ENCODE assay signal across 24 cellular contexts in genomic region chr3:86594838-86595237, GRCh38.
"Had no signal": no experiment of that assay in that cellular context is flagged by ENCODE, and none has a peak within 500 bp of the region (broad histone marks: within the 10 kb centered on the region; RNA-seq: fewer than 3 reads in every experiment).

No MANE protein-coding gene starts in this region.

- H3K79me2 ChIP-seq: parathyroid adenoma had no signal

- H3K4me3 Mint-ChIP-seq: effector memory CD8-positive, alpha-beta T cell; natural killer cell; stimulated activated effector memory CD8-positive, alpha-beta T cell treated with anti-CD3 and anti-CD28 coated beads, Interleukin-12 subunit alpha, Interleukin-12 subunit beta, amount 100 ng/mL, for 72 hours had no signal

- H3K27me3 ChIP-seq: esophagus squamous epithelium, heart right ventricle, right atrium auricular region, stomach, thyroid gland, vagina had no signal

- H3K27me3 Mint-ChIP-seq: effector memory CD8-positive, alpha-beta T cell; progenitor cell of endocrine pancreas had no signal

- H3K27ac ChIP-seq: esophagus squamous epithelium, heart right ventricle, lower lobe of right lung, parathyroid adenoma, right atrium auricular region, stomach, thyroid gland, vagina had no signal

- DNase-seq: cortex of kidney; effector memory CD8-positive, alpha-beta T cell; erythroblast; esophagus squamous epithelium; foreskin melanocyte; glutamatergic neuron; heart right ventricle; hippocampal formation; left cardiac atrium; left ventricle myocardium superior; lower lobe of right lung; natural killer cell; stimulated activated CD4-positive, alpha-beta T cell treated with anti-CD3 and anti-CD28 coated beads, Interleukin-2, amount 100 ng/mL, for 24 hours; stimulated activated CD4-positive, alpha-beta T cell treated with anti-CD3 and anti-CD28 coated beads, Interleukin-4, amount 100 ng/mL, for 24 hours; stimulated activated naive CD4-positive, alpha-beta T cell treated with Interleukin-2 at 50 U/mL for 16 hours; stomach; thyroid gland; trophoblast cell had no signal

- H3K4me1 Mint-ChIP-seq: natural killer cell; stimulated activated effector memory CD8-positive, alpha-beta T cell treated with anti-CD3 and anti-CD28 coated beads, Interleukin-12 subunit alpha, Interleukin-12 subunit beta, amount 100 ng/mL, for 72 hours had no signal

- H3K4me3 ChIP-seq: esophagus squamous epithelium, heart right ventricle, lower lobe of right lung, right atrium auricular region, stomach, thyroid gland, vagina had no signal

- H3K9me3 ChIP-seq: esophagus squamous epithelium, lower lobe of right lung, right atrium auricular region, thyroid gland, vagina had no signal

- H3K4me1 ChIP-seq: esophagus squamous epithelium, heart right ventricle, lower lobe of right lung, parathyroid adenoma, right atrium auricular region, stomach, thyroid gland, vagina had no signal

- ATAC-seq: effector memory CD8-positive, alpha-beta T cell; heart right ventricle; left cardiac atrium; left ventricle myocardium superior; lower lobe of right lung; natural killer cell; sciatic nerve; stimulated activated effector memory CD8-positive, alpha-beta T cell treated with anti-CD3 and anti-CD28 coated beads, Interleukin-12 subunit alpha, Interleukin-12 subunit beta, amount 100 ng/mL, for 72 hours had no signal

- H3K27ac Mint-ChIP-seq: effector memory CD8-positive, alpha-beta T cell; natural killer cell; progenitor cell of endocrine pancreas; stimulated activated effector memory CD8-positive, alpha-beta T cell treated with anti-CD3 and anti-CD28 coated beads, Interleukin-12 subunit alpha, Interleukin-12 subunit beta, amount 100 ng/mL, for 72 hours had no signal

- H3K9ac ChIP-seq: parathyroid adenoma had no signal

- H3K36me3 ChIP-seq: esophagus squamous epithelium, heart right ventricle, lower lobe of right lung, right atrium auricular region, stomach, thyroid gland, vagina had no signal

- H2AFZ ChIP-seq: parathyroid adenoma had no signal

- H3K36me3 Mint-ChIP-seq: stimulated activated effector memory CD8-positive, alpha-beta T cell treated with anti-CD3 and anti-CD28 coated beads, Interleukin-12 subunit alpha, Interleukin-12 subunit beta, amount 100 ng/mL, for 72 hours had no signal
